1 cellular context compared by ENCODE assay signal in genomic region chr16:4415538-4416199, GRCh38.
TF ChIP-seq lines count a peak whose summit lies in the region.

No MANE protein-coding gene starts in this region.

TF ChIP-seq in H1, 55 proteins besides CTCF, POLR2A, EP300 and RAD21:
- TF ChIP-seq SP2 (IDR thresholded peaks at IDR 0.05; ENCODE audit: low read length): no peak
- 0 out of 4 replicates have a peak, but pooled peaks of 1 of the 2 experiments have one; percentile 23 for TF ChIP-seq SIN3A (conservative IDR thresholded peaks at IDR 0.05 in 1 of 2, IDR thresholded peaks at IDR 0.05 in 1 of 2; ENCODE audit: low read depth in 1 of 2, low read length in 2 of 2)
TF ChIP-seq in H1: peak in this region for 1.
